ENCODE assay signal across 26 cellular contexts in genomic region chr9:8643464-8643863, GRCh38.
"Had no signal": no experiment of that assay in that cellular context is flagged by ENCODE, and none has a peak within 500 bp of the region (broad histone marks: within the 10 kb centered on the region; RNA-seq: fewer than 3 reads in every experiment).

No MANE protein-coding gene starts in this region.

- H3K4me3 ChIP-seq: colonic mucosa, gastrocnemius medialis, heart left ventricle, hepatocyte, left lung, neural progenitor cell, ovary, psoas muscle, sigmoid colon, thoracic aorta, tibial nerve, upper lobe of left lung, uterus had no signal

- H3K36me3 ChIP-seq: colonic mucosa, gastrocnemius medialis, heart left ventricle, left lung, neural progenitor cell, ovary, sigmoid colon, thoracic aorta, tibial nerve, upper lobe of left lung, uterus had no signal

- H3K27ac ChIP-seq: colonic mucosa, epithelial cell of prostate, gastrocnemius medialis, heart left ventricle, hepatocyte, left lung, neural progenitor cell, ovary, psoas muscle, sigmoid colon, thoracic aorta, tibial nerve, upper lobe of left lung, uterus had no signal

- ATAC-seq: esophagus mucosa, gastrocnemius medialis, heart left ventricle, left cardiac atrium, left lung, psoas muscle had no signal

- H3K4me1 ChIP-seq: colonic mucosa, gastrocnemius medialis, left lung, neural progenitor cell, psoas muscle, sigmoid colon, tibial nerve, upper lobe of left lung, uterus had no signal

- H3K9me3 Mint-ChIP-seq: central memory CD8-positive, alpha-beta T cell; dendritic cell treated with granulocyte-macrophage colony-stimulating factor and Interleukin-4, amounts not matched to agents 40 ng/mL and 50 ng/mL, for 4 days; endodermal cell; nephron; neural progenitor cell had no signal

- H3K27me3 Mint-ChIP-seq: central memory CD8-positive, alpha-beta T cell had no signal

- H3K27me3 ChIP-seq: colonic mucosa, gastrocnemius medialis, heart left ventricle, hepatocyte, left lung, neural progenitor cell, ovary, sigmoid colon, tibial nerve, upper lobe of left lung, uterus had no signal

- H3K9me3 ChIP-seq: colonic mucosa, gastrocnemius medialis, heart left ventricle, left lung, ovary, psoas muscle, sigmoid colon, thoracic aorta, tibial nerve, upper lobe of left lung, uterus had no signal

- H3K4me3 Mint-ChIP-seq: central memory CD8-positive, alpha-beta T cell; dendritic cell treated with granulocyte-macrophage colony-stimulating factor and Interleukin-4, amounts not matched to agents 40 ng/mL and 50 ng/mL, for 4 days; endodermal cell; nephron; neural progenitor cell had no signal

- DNase-seq: colonic mucosa; effector CD8-positive, alpha-beta T cell; endodermal cell; foreskin fibroblast; gastrocnemius medialis; left cardiac atrium; left lung; mesendoderm; nucleus accumbens; ovary; psoas muscle; sigmoid colon; stimulated activated CD4-positive, alpha-beta T cell treated with anti-CD3 and anti-CD28 coated beads, Interleukin-4, amount 100 ng/mL, for 4 hours; stimulated activated naive CD4-positive, alpha-beta T cell; uterus had no signal

- H3K27ac Mint-ChIP-seq: dendritic cell treated with granulocyte-macrophage colony-stimulating factor and Interleukin-4, amounts not matched to agents 40 ng/mL and 50 ng/mL, for 4 days; endodermal cell; neural progenitor cell had no signal

- H3K4me1 Mint-ChIP-seq: central memory CD8-positive, alpha-beta T cell; endodermal cell; neural progenitor cell had no signal
